In the genomic region with DNA sequence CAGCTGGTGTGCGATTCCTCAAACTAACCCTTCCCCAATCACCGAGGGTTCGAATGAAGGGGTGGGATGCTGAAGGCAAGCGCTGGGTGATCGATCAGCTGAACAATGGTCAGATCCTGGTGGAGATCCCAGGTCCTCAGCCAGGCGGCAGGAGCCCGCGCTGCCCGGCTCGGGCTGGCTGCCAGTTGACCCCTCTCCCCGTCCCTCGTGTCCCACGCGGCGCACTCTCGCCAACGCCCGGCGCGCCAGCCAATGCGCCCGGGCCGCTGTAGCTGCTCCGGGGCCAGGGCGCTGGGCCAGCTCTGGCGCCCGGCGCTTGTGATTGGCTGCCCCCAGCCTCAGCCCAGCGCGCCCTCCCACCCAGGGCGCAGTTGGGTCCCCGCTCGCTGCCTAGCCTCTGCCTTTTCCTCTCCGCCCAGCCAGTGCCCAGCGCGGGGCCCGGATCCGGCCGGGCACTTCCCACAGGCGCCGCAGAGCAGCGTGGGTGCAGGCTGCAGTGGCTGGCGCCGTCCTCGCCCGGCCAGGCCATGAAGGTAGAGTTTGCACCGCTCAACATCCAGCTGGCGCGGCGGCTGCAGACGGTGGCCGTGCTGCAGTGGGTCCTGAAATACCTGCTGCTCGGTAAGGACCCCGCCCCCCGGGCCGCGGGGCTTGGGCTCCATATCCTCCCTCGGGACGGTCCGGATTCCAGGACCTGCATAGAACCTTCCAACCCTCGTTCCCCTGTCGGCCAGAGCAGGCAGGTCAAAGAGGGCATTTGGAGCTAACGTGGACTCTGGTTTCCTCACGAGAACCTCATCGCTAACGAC, we compare ENCODE assay signal across 8 cellular contexts. TPM values are rescaled to one million over a fixed set of nuclear protein-coding genes. Genes with fewer than 3 reads are reported as not detected.
A peak's percentile ranks its signal among the peaks of the same experiment; 100 is the strongest.
DNase-seq lines count a peak whose midpoint lies in the region; ATAC-seq, FAIRE-seq and TF ChIP-seq lines count a peak whose summit lies in the region.

A gene with protein sequence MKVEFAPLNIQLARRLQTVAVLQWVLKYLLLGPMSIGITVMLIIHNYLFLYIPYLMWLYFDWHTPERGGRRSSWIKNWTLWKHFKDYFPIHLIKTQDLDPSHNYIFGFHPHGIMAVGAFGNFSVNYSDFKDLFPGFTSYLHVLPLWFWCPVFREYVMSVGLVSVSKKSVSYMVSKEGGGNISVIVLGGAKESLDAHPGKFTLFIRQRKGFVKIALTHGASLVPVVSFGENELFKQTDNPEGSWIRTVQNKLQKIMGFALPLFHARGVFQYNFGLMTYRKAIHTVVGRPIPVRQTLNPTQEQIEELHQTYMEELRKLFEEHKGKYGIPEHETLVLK (plus strand): TSS at position 400 of the 809 bp plus-strand sequence. CDS start 128 bp downstream, at position 528.

- H3K9me1 ChIP-seq in endothelial cell of umbilical vein (replicated peaks; ENCODE audit: control insufficient read depth, extremely low read depth, insufficient read depth, low read length): no peaks in the 10 kb centered on the region

- no peak for TF ChIP-seq POLR2A in endothelial cell of umbilical vein (IDR thresholded peaks at IDR 0.05; ENCODE audit: low read depth, low read length)

- peaks cover 4% of the 10 kb centered on the region for H3K4me1 ChIP-seq in endothelial cell of umbilical vein (ENCODE audit: control insufficient read depth, extremely low read depth, insufficient read depth, low read length)
- H3K4me1 ChIP-seq in tibial artery: peaks cover 0 to 18% (median 8%) of the 10 kb centered on the region in 4 donors

- no peaks in the 10 kb centered on the region for H3K9me3 Mint-ChIP-seq in activated CD4-positive, alpha-beta T cell treated with anti-CD3 and anti-CD28 coated beads, Interleukin-2, amount 10 ng/mL, durations not matched to agents 24 days and 14 days
- no peaks in the 10 kb centered on the region for H3K9me3 Mint-ChIP-seq in mesothelial cell of epicardium

- H3K36me3 ChIP-seq in endothelial cell of umbilical vein (ENCODE audit: control insufficient read depth in 2 of 2, extremely low read depth in 1 of 2, insufficient read depth in 2 of 2, low read length in 2 of 2) (no peaks in the 10 kb centered on the region), tibial artery (no peaks in the 10 kb centered on the region)

- H3K9ac ChIP-seq in endothelial cell of umbilical vein (replicated peaks; ENCODE audit: extremely low read depth, insufficient read depth, low read length): no peak within 1 kb of the TSS

- BruUV-seq in endothelial cell of umbilical vein (replicated peaks; lab: Mats Ljungman, UMichigan): no TSS peak

- POLR2A ChIA-PET in endothelial cell of umbilical vein (lab: Charles Lee): no interaction called here

- DNase-seq in activated CD4-positive, alpha-beta T cell treated with anti-CD3 and anti-CD28 coated beads, Interleukin-2, amount 10 ng/mL, durations not matched to agents 24 days and 14 days: no peak
- no peak for DNase-seq in activated CD4-positive, alpha-beta T cell treated with anti-CD3 and anti-CD28 coated beads for 1 hour
- DNase-seq in NCI-H69 (lab: John Stamatoyannopoulos, UW) (peak; percentile 66), endothelial cell of umbilical vein (ENCODE audit: low read depth, low spot score) (no peak), mesothelial cell of epicardium (ENCODE audit: low spot score in 2 of 2, unreplicated experiment in 2 of 2) (peak in 1 of 2 experiments; percentile 57), tibial artery (peak in 1 of 2 donors; percentile 69), NCI-H2196 treated with DMSO at 0.1 percent for 48 hours (lab: John Stamatoyannopoulos, UW; ENCODE audit: unreplicated experiment) (no peak)

- H3K4me1 Mint-ChIP-seq in activated CD4-positive, alpha-beta T cell treated with anti-CD3 and anti-CD28 coated beads, Interleukin-2, amount 10 ng/mL, durations not matched to agents 24 days and 14 days: peaks cover 5% of the 10 kb centered on the region
- peaks cover 8% of the 10 kb centered on the region for H3K4me1 Mint-ChIP-seq in mesothelial cell of epicardium

- H3K4me3 Mint-ChIP-seq in activated CD4-positive, alpha-beta T cell treated with anti-CD3 and anti-CD28 coated beads, Interleukin-2, amount 10 ng/mL, durations not matched to agents 24 days and 14 days: peak within 1 kb of the TSS; percentile 55
- peak within 1 kb of the TSS; percentile 64 for H3K4me3 Mint-ChIP-seq in mesothelial cell of epicardium

- CTCF ChIA-PET in endothelial cell of umbilical vein (lab: Charles Lee): interaction anchor here (1.1 to 1.4 kb wide), 4 partner anchors 19 to 646 kb away, joined by 3 to 6 read pairs (median 4); no protein-coding TSS in a partner anchor

- ATAC-seq in HG02798 (IDR thresholded peaks at IDR 0.05; ENCODE audit: poor library complexity, unreplicated experiment): no peak

- H3K27ac ChIP-seq in endothelial cell of umbilical vein (ENCODE audit: insufficient read depth, low read depth, low read length) (no peak within 1 kb of the TSS), tibial artery (peak within 1 kb of the TSS in 1 of 2 donors; percentile 25)

- dilution Hi-C loops in endothelial cell of umbilical vein (cut with MboI; ENCODE audit: extremely low pct_ligation_motif_present, low sequenced_read_pairs): no loop called here

- no peaks in the 10 kb centered on the region for H4K20me1 ChIP-seq in endothelial cell of umbilical vein (replicated peaks; ENCODE audit: control insufficient read depth, extremely low read depth, insufficient read depth, low read length)

- no peaks in the 10 kb centered on the region for H3K79me2 ChIP-seq in endothelial cell of umbilical vein (ENCODE audit: control insufficient read depth, insufficient read depth, low read length)

- H3K9me3 ChIP-seq in endothelial cell of umbilical vein (replicated peaks; ENCODE audit: control insufficient read depth, insufficient read depth, low read length) (no peaks in the 10 kb centered on the region), tibial artery (no peaks in the 10 kb centered on the region)

- peaks cover 69% of the 10 kb centered on the region for H3K27me3 Mint-ChIP-seq in activated CD4-positive, alpha-beta T cell treated with anti-CD3 and anti-CD28 coated beads, Interleukin-2, amount 10 ng/mL, durations not matched to agents 24 days and 14 days
- H3K27me3 Mint-ChIP-seq in mesothelial cell of epicardium (ENCODE audit: low read depth): peaks cover 59% of the 10 kb centered on the region

- TF ChIP-seq CTCF in endothelial cell of umbilical vein (IDR thresholded peaks at IDR 0.05; ENCODE audit: extremely low read depth in 1 of 2, insufficient read depth in 1 of 2, low read depth in 1 of 2, low read length in 2 of 2) (no peak), mesothelial cell of epicardium (IDR thresholded peaks at IDR 0.05; ENCODE audit: unreplicated experiment) (no peak), tibial artery (IDR thresholded peaks at IDR 0.05) (no peak)

- no peak for FAIRE-seq in endothelial cell of umbilical vein (lab: Jason Lieb, UNC)

- no peaks in the 10 kb centered on the region for H3K36me3 Mint-ChIP-seq in activated CD4-positive, alpha-beta T cell treated with anti-CD3 and anti-CD28 coated beads, Interleukin-2, amount 10 ng/mL, durations not matched to agents 24 days and 14 days (ENCODE audit: low read depth)
- no peaks in the 10 kb centered on the region for H3K36me3 Mint-ChIP-seq in mesothelial cell of epicardium

- no peak within 1 kb of the TSS for H3K27ac Mint-ChIP-seq in activated CD4-positive, alpha-beta T cell treated with anti-CD3 and anti-CD28 coated beads, Interleukin-2, amount 10 ng/mL, durations not matched to agents 24 days and 14 days
- H3K27ac Mint-ChIP-seq in mesothelial cell of epicardium: no peak within 1 kb of the TSS

- H3K4me2 ChIP-seq in endothelial cell of umbilical vein (ENCODE audit: insufficient read depth, low read length): peak within 1 kb of the TSS; percentile 66

- peaks cover 28% of the 10 kb centered on the region in 2 experiments for H3K27me3 ChIP-seq in endothelial cell of umbilical vein (ENCODE audit: control insufficient read depth in 2 of 2, insufficient read depth in 2 of 2, low read length in 2 of 2)
- no peaks in the 10 kb centered on the region for H3K27me3 ChIP-seq in tibial artery

- H2AFZ ChIP-seq in endothelial cell of umbilical vein (ENCODE audit: low read depth, low read length): peak within 1 kb of the TSS; percentile 71

- intact Hi-C loops in activated CD4-positive, alpha-beta T cell treated with anti-CD3 and anti-CD28 coated beads, Interleukin-2, amount 10 ng/mL, durations not matched to agents 24 days and 14 days (cut with micrococcal nuclease): no loop called here
- intact Hi-C loops in endothelial cell of umbilical vein (cut with micrococcal nuclease): no loop called here
- intact Hi-C loops in tibial artery (cut with DNase I; ENCODE audit: low total_unique reads): no loop called here

- H3K4me3 ChIP-seq in endothelial cell of umbilical vein (replicated peaks in 1 of 3; ENCODE audit: insufficient read depth in 1 of 3, low read depth in 1 of 3, low read length in 3 of 3) (peak within 1 kb of the TSS in 2 of 3 experiments; percentile 27 to 40), tibial artery (peak within 1 kb of the TSS; percentile 43 to 63)

TF ChIP-seq in endothelial cell of umbilical vein, 7 proteins besides CTCF, POLR2A, EP300 and RAD21 (continues in another document):
- no peak for TF ChIP-seq MYC (IDR thresholded peaks at IDR 0.05; ENCODE audit: low read depth, low read length)
- no peak for TF ChIP-seq GATA2 (IDR thresholded peaks at IDR 0.05; ENCODE audit: insufficient read depth, insufficient read length, low read depth, low read length)
- no peak for TF ChIP-seq POLR2AphosphoS5 (IDR thresholded peaks at IDR 0.05; ENCODE audit: insufficient read depth, low read depth, low read length)
- TF ChIP-seq FOS (IDR thresholded peaks at IDR 0.05; ENCODE audit: borderline replicate concordance, insufficient read depth, low read length): no peak
- no peak for TF ChIP-seq JUN (IDR thresholded peaks at IDR 0.05; ENCODE audit: borderline replicate concordance, insufficient read depth, insufficient read length, low read depth)
- TF ChIP-seq EZH2 (IDR thresholded peaks at IDR 0.05; ENCODE audit: borderline replicate concordance, low read depth, low read length, severe bottlenecking): no peak

RNA-seq across cellular contexts. Expression of the gene that starts here (rescaled TPM):
- total RNA-seq in activated CD4-positive, alpha-beta T cell treated with anti-CD3 and anti-CD28 coated beads, Interleukin-2, amount 10 ng/mL, durations not matched to agents 24 days and 14 days: not detected in 2 replicates
- not detected in 2 replicates for total RNA-seq in endothelial cell of umbilical vein
- polyA plus RNA-seq in endothelial cell of umbilical vein: not detected in 2 replicates
- not detected in 2 replicates for polyA plus RNA-seq in endothelial cell of umbilical vein (2011; cell fraction: cytosol; rRNA removed)
- not detected in 2 replicates for polyA plus RNA-seq in endothelial cell of umbilical vein (2011; cell fraction: nucleus; rRNA removed)
- polyA plus RNA-seq in endothelial cell of umbilical vein (2012): not detected in 2 replicates
- polyA minus RNA-seq in endothelial cell of umbilical vein: not detected in 2 replicates
- not detected for polyA minus RNA-seq in endothelial cell of umbilical vein (2011; cell fraction: cytosol; rRNA and poly(A)+ RNA removed)
- polyA minus RNA-seq in endothelial cell of umbilical vein (2011; cell fraction: nucleus; rRNA and poly(A)+ RNA removed): not detected in 2 replicates
- not detected in 3 replicates for total RNA-seq in mesothelial cell of epicardium
